In the genomic region with DNA sequence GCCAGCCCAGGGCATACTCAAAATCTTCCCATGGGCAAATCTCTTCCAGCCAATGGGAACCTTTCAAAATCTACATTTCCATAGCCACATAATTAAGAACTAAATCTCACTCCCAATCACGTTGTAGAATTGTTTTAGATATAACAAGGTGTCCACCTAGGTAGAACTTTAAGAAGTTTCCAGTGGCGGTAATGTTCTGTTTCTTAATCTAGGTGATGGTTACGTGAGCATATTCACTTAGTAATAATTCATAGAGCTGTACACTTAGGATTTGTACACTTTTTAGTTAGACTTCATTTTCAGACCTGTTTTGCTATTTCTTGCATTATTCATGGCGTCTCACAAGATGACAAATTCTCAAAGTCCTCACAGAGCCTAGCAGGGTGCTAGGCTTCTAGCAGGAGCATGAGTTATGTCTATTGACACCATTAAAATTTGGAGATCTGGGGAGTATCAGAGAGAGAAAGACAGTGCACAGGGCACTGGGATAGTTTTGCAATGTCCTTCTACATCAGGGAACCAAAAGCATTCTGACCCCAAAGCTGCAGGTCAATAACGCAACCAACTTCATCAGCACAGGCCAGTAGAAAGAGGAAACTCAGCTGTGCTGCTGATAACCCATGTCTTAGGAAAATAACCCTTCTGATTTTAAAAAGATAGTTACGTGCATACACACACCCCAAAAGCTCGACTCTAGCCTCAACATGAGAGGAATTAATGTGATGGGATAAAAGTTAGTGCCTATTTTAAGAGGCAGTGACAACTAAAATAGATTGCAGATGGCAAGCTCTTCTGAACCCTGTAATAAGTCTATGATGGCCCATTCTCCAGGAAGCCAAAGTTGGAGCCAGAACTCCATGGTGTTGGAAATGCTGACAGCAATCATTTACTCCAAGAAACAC, we compare ENCODE assay signal across 1 cellular context.
TF ChIP-seq lines count a peak whose summit lies in the region.

No MANE protein-coding gene starts in this region.

TF ChIP-seq in K562, 482 proteins besides CTCF, POLR2A, EP300 and RAD21 (continued from another document and continues in another):
- TF ChIP-seq, protein P1, sequence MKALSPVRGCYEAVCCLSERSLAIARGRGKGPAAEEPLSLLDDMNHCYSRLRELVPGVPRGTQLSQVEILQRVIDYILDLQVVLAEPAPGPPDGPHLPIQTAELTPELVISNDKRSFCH (CRISPR knock-in tag; IDR thresholded peaks at IDR 0.05) = no peak
- TF ChIP-seq, protein P1 (tag; IDR thresholded peaks at IDR 0.05) = no peak
- TF ChIP-seq, protein P2, sequence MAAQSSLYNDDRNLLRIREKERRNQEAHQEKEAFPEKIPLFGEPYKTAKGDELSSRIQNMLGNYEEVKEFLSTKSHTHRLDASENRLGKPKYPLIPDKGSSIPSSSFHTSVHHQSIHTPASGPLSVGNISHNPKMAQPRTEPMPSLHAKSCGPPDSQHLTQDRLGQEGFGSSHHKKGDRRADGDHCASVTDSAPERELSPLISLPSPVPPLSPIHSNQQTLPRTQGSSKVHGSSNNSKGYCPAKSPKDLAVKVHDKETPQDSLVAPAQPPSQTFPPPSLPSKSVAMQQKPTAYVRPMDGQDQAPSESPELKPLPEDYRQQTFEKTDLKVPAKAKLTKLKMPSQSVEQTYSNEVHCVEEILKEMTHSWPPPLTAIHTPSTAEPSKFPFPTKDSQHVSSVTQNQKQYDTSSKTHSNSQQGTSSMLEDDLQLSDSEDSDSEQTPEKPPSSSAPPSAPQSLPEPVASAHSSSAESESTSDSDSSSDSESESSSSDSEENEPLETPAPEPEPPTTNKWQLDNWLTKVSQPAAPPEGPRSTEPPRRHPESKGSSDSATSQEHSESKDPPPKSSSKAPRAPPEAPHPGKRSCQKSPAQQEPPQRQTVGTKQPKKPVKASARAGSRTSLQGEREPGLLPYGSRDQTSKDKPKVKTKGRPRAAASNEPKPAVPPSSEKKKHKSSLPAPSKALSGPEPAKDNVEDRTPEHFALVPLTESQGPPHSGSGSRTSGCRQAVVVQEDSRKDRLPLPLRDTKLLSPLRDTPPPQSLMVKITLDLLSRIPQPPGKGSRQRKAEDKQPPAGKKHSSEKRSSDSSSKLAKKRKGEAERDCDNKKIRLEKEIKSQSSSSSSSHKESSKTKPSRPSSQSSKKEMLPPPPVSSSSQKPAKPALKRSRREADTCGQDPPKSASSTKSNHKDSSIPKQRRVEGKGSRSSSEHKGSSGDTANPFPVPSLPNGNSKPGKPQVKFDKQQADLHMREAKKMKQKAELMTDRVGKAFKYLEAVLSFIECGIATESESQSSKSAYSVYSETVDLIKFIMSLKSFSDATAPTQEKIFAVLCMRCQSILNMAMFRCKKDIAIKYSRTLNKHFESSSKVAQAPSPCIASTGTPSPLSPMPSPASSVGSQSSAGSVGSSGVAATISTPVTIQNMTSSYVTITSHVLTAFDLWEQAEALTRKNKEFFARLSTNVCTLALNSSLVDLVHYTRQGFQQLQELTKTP (IDR thresholded peaks at IDR 0.05; ENCODE audit: low read depth in 1 of 2, partially characterized antibody in 2 of 2) = no peak
- TF ChIP-seq ETS2 (tag; IDR thresholded peaks at IDR 0.05; ENCODE audit: borderline replicate concordance, poor library complexity, severe bottlenecking) (no peak), TRIM28 (IDR thresholded peaks at IDR 0.05) (no peak), STAT5B (CRISPR knock-in tag; IDR thresholded peaks at IDR 0.05) (no peak), SMC3 (conservative IDR thresholded peaks at IDR 0.05; ENCODE audit: insufficient read depth, low read depth, low read length) (no peak), NONO (IDR thresholded peaks at IDR 0.05; ENCODE audit: low read depth in 2 of 2, low read length in 1 of 2) (no peak), PHB (CRISPR knock-in tag; IDR thresholded peaks at IDR 0.05) (no peak), FUS (optimal IDR thresholded peaks at IDR 0.05; ENCODE audit: low read depth, low read length) (no peak), SMARCA4 (IDR thresholded peaks at IDR 0.05) (peak; percentile 43; the same call in 1 of the 2 replicates), KLF16 (IDR thresholded peaks at IDR 0.05) (0 out of 2 replicates have a peak, but pooled peaks have one; percentile 7), CBFA2T3 (IDR thresholded peaks at IDR 0.05) (peak; percentile 61), ZNF146 (CRISPR knock-in tag; IDR thresholded peaks at IDR 0.05; ENCODE audit: unreplicated experiment) (no peak), LARP7 (IDR thresholded peaks at IDR 0.05) (no peak), HOXB6 (CRISPR knock-in tag; IDR thresholded peaks at IDR 0.05; ENCODE audit: borderline replicate concordance) (no peak), TCF7 (IDR thresholded peaks at IDR 0.05; ENCODE audit: borderline replicate concordance) (no peak), GTF2E2 (tag; IDR thresholded peaks at IDR 0.05) (peak; percentile 53; the same call in 1 of the 2 replicates), KLF1 (tag; IDR thresholded peaks at IDR 0.05) (no peak), ZNF197 (CRISPR knock-in tag; IDR thresholded peaks at IDR 0.05; ENCODE audit: low read depth) (no peak; the same call in 1 of the 2 replicates), RCOR1 (IDR thresholded peaks at IDR 0.05; ENCODE audit: borderline replicate concordance in 1 of 2, low read depth in 2 of 2, low read length in 2 of 2) (peak in 1 of 2 experiments; percentile 69; a peak in 2 of 4 replicates), SP1 (CRISPR knock-in tag; IDR thresholded peaks at IDR 0.05) (no peak), TEAD2 (tag; IDR thresholded peaks at IDR 0.05) (no peak), ZNF785 (CRISPR knock-in tag; IDR thresholded peaks at IDR 0.05) (no peak), CEBPB (tag; IDR thresholded peaks at IDR 0.05) (peak; percentile 43; the same call in 1 of the 2 replicates), SMAD3 (CRISPR knock-in tag; conservative IDR thresholded peaks at IDR 0.05) (no peak), HNRNPK (IDR thresholded peaks at IDR 0.05; ENCODE audit: low read depth, low read length, poor library complexity, severe bottlenecking) (no peak), SIRT6 (IDR thresholded peaks at IDR 0.05; ENCODE audit: low read depth, low read length) (no peak), MAFG (tag; conservative IDR thresholded peaks at IDR 0.05) (no peak), IFI16 (CRISPR knock-in tag; IDR thresholded peaks at IDR 0.05) (no peak), CEBPG (CRISPR knock-in tag; IDR thresholded peaks at IDR 0.05) (0 out of 2 replicates have a peak, but pooled peaks have one; percentile 35), CEBPG (tag; conservative IDR thresholded peaks at IDR 0.05 in 1 of 2, IDR thresholded peaks at IDR 0.05 in 1 of 2) (peak in 1 of 2 experiments; percentile 51; a peak in 2 of 4 replicates), CBX8 (IDR thresholded peaks at IDR 0.05; ENCODE audit: borderline replicate concordance, extremely low read depth, low read depth, low read length, poor library complexity, severe bottlenecking) (no peak), NFE2 (IDR thresholded peaks at IDR 0.05; ENCODE audit: low read depth) (0 out of 2 replicates have a peak, but pooled peaks have one; percentile 8), MYBL2 (IDR thresholded peaks at IDR 0.05; ENCODE audit: low read depth) (no peak), MYBL2 (CRISPR knock-in tag; IDR thresholded peaks at IDR 0.05; ENCODE audit: borderline replicate concordance) (no peak), HNRNPL (IDR thresholded peaks at IDR 0.05; ENCODE audit: low read depth, low read length) (no peak), ZSCAN32 (CRISPR knock-in tag; IDR thresholded peaks at IDR 0.05) (no peak), ZNF586 (CRISPR knock-in tag; conservative IDR thresholded peaks at IDR 0.05) (no peak), CSDE1 (IDR thresholded peaks at IDR 0.05) (no peak), SOX6 (IDR thresholded peaks at IDR 0.05) (peak; percentile 30; the same call in 1 of the 2 replicates)
- TF ChIP-seq, protein P3, sequence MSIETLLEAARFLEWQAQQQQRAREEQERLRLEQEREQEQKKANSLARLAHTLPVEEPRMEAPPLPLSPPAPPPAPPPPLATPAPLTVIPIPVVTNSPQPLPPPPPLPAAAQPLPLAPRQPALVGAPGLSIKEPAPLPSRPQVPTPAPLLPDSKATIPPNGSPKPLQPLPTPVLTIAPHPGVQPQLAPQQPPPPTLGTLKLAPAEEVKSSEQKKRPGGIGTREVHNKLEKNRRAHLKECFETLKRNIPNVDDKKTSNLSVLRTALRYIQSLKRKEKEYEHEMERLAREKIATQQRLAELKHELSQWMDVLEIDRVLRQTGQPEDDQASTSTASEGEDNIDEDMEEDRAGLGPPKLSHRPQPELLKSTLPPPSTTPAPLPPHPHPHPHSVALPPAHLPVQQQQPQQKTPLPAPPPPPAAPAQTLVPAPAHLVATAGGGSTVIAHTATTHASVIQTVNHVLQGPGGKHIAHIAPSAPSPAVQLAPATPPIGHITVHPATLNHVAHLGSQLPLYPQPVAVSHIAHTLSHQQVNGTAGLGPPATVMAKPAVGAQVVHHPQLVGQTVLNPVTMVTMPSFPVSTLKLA (conservative IDR thresholded peaks at IDR 0.05) = no peak
- TF ChIP-seq, protein P4, sequence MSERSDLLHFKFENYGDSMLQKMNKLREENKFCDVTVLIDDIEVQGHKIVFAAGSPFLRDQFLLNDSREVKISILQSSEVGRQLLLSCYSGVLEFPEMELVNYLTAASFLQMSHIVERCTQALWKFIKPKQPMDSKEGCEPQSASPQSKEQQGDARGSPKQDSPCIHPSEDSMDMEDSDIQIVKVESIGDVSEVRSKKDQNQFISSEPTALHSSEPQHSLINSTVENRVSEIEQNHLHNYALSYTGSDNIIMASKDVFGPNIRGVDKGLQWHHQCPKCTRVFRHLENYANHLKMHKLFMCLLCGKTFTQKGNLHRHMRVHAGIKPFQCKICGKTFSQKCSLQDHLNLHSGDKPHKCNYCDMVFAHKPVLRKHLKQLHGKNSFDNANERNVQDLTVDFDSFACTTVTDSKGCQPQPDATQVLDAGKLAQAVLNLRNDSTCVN (CRISPR knock-in tag; IDR thresholded peaks at IDR 0.05) = 0 out of 2 replicates have a peak, but pooled peaks have one; percentile 25
- TF ChIP-seq, protein P5, sequence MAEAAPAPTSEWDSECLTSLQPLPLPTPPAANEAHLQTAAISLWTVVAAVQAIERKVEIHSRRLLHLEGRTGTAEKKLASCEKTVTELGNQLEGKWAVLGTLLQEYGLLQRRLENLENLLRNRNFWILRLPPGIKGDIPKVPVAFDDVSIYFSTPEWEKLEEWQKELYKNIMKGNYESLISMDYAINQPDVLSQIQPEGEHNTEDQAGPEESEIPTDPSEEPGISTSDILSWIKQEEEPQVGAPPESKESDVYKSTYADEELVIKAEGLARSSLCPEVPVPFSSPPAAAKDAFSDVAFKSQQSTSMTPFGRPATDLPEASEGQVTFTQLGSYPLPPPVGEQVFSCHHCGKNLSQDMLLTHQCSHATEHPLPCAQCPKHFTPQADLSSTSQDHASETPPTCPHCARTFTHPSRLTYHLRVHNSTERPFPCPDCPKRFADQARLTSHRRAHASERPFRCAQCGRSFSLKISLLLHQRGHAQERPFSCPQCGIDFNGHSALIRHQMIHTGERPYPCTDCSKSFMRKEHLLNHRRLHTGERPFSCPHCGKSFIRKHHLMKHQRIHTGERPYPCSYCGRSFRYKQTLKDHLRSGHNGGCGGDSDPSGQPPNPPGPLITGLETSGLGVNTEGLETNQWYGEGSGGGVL (CRISPR knock-in tag; IDR thresholded peaks at IDR 0.05) = no peak
- TF ChIP-seq, protein P6, sequence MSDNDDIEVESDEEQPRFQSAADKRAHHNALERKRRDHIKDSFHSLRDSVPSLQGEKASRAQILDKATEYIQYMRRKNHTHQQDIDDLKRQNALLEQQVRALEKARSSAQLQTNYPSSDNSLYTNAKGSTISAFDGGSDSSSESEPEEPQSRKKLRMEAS (CRISPR knock-in tag; IDR thresholded peaks at IDR 0.05) = no peak
- TF ChIP-seq, protein P7, sequence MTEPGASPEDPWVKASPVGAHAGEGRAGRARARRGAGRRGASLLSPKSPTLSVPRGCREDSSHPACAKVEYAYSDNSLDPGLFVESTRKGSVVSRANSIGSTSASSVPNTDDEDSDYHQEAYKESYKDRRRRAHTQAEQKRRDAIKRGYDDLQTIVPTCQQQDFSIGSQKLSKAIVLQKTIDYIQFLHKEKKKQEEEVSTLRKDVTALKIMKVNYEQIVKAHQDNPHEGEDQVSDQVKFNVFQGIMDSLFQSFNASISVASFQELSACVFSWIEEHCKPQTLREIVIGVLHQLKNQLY (CRISPR knock-in tag; conservative IDR thresholded peaks at IDR 0.05) = 0 out of 4 replicates have a peak, but pooled peaks of 1 of the 2 experiments have one; percentile 49
- TF ChIP-seq, protein P8, sequence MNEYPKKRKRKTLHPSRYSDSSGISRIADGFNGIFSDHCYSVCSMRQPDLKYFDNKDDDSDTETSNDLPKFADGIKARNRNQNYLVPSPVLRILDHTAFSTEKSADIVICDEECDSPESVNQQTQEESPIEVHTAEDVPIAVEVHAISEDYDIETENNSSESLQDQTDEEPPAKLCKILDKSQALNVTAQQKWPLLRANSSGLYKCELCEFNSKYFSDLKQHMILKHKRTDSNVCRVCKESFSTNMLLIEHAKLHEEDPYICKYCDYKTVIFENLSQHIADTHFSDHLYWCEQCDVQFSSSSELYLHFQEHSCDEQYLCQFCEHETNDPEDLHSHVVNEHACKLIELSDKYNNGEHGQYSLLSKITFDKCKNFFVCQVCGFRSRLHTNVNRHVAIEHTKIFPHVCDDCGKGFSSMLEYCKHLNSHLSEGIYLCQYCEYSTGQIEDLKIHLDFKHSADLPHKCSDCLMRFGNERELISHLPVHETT (CRISPR knock-in tag; conservative IDR thresholded peaks at IDR 0.05 in 1 of 2, IDR thresholded peaks at IDR 0.05 in 1 of 2) = peak in 1 of 2 experiments; percentile 48; a peak in 1 of 4 replicates
- TF ChIP-seq, protein P9, sequence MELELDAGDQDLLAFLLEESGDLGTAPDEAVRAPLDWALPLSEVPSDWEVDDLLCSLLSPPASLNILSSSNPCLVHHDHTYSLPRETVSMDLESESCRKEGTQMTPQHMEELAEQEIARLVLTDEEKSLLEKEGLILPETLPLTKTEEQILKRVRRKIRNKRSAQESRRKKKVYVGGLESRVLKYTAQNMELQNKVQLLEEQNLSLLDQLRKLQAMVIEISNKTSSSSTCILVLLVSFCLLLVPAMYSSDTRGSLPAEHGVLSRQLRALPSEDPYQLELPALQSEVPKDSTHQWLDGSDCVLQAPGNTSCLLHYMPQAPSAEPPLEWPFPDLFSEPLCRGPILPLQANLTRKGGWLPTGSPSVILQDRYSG (tag; conservative IDR thresholded peaks at IDR 0.05; ENCODE audit: low read depth) = 0 out of 2 replicates have a peak, but pooled peaks have one; percentile 23
- TF ChIP-seq, protein P10, sequence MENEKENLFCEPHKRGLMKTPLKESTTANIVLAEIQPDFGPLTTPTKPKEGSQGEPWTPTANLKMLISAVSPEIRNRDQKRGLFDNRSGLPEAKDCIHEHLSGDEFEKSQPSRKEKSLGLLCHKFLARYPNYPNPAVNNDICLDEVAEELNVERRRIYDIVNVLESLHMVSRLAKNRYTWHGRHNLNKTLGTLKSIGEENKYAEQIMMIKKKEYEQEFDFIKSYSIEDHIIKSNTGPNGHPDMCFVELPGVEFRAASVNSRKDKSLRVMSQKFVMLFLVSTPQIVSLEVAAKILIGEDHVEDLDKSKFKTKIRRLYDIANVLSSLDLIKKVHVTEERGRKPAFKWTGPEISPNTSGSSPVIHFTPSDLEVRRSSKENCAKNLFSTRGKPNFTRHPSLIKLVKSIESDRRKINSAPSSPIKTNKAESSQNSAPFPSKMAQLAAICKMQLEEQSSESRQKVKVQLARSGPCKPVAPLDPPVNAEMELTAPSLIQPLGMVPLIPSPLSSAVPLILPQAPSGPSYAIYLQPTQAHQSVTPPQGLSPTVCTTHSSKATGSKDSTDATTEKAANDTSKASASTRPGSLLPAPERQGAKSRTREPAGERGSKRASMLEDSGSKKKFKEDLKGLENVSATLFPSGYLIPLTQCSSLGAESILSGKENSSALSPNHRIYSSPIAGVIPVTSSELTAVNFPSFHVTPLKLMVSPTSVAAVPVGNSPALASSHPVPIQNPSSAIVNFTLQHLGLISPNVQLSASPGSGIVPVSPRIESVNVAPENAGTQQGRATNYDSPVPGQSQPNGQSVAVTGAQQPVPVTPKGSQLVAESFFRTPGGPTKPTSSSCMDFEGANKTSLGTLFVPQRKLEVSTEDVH (IDR thresholded peaks at IDR 0.05; ENCODE audit: low read depth, partially characterized antibody) = no peak
